In the genomic region with DNA sequence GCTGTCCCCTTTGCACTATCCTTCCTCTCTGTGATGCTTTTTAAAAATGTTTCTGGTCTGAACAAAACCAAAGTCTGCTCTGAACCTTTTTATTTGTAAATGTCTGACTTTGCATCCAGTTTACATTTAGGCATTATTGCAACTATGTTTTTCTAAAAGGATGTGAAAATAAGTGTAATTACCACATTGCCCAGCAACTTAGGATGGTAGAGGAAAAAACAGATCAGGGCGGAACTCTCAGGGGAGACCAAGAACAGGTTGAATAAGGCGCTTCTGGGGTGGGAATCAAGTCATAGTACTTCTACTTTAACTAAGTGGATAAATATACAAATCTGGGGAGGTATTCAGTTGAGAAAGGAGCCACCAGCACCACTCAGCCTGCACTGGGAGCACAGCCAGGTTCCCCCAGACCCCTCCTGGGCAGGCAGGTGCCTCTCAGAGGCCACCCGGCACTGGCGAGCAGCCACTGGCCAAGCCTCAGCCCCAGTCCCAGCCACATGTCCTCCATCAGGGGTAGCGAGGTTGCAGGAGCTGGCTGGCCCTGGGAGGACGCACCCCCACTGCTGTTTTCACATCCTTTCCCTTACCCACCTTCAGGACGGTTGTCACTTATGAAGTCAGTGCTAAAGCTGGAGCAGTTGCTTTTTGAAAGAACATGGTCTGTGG, we compare ENCODE assay signal across 10 cellular contexts. TPM values are rescaled to one million over a fixed set of nuclear protein-coding genes. Genes with fewer than 3 reads are reported as not detected.
A peak's percentile ranks its signal among the peaks of the same experiment; 100 is the strongest.
DNase-seq lines count a peak whose midpoint lies in the region; ATAC-seq and TF ChIP-seq lines count a peak whose summit lies in the region.
"Had no signal": no experiment of that assay in that cellular context is flagged by ENCODE, and none has a peak within 500 bp of the region (broad histone marks: within the 10 kb centered on the region; RNA-seq: fewer than 3 reads in every experiment).

No MANE protein-coding gene starts in this region.

- peak; percentile 67 for DNase-seq in OCI-LY7 (ENCODE audit: low spot score)
- peak in 1 of 9 donors; percentile 15 for DNase-seq in naive thymus-derived CD4-positive, alpha-beta T cell
- no peak for DNase-seq in endothelial cell (ENCODE audit: low spot score)
- no peak for DNase-seq in left colon
- DNase-seq in WTC11 (ENCODE audit: low spot score), result no peak
- DNase-seq: activated naive CD8-positive, alpha-beta T cell treated with anti-CD3 and anti-CD28 coated beads, Interleukin-2, amount 50 U/mL, for 24 hours; stimulated activated CD4-positive, alpha-beta T cell treated with anti-CD3 and anti-CD28 coated beads, Interleukin-12 subunit alpha, Interleukin-12 subunit beta, amount 100 ng/mL, for 4 hours had no signal

- intact Hi-C loops in OCI-LY7 (cut with micrococcal nuclease; ENCODE audit: unreplicated experiment) (no loop called here), left colon (cut with DNase I, micrococcal nuclease) (no loop called here)
- intact Hi-C loops in naive thymus-derived CD4-positive, alpha-beta T cell (cut with micrococcal nuclease), result no loop called here

- peaks cover 43% of the 10 kb centered on the region for H3K4me1 ChIP-seq in OCI-LY7 (ENCODE audit: insufficient read depth, low read length, poor library complexity, severe bottlenecking)
- H3K4me1 ChIP-seq in naive thymus-derived CD4-positive, alpha-beta T cell (ENCODE audit: control insufficient read depth in 2 of 2, insufficient read depth in 2 of 2, low read length in 2 of 2), result no peaks in the 10 kb centered on the region

- no peaks in the 10 kb centered on the region for H3K9me3 ChIP-seq in OCI-LY7 (ENCODE audit: low read length)
- no peaks in the 10 kb centered on the region for H3K9me3 ChIP-seq in naive thymus-derived CD4-positive, alpha-beta T cell (ENCODE audit: control insufficient read depth in 2 of 3, low read length in 3 of 3)

- H3K36me3 Mint-ChIP-seq in naive thymus-derived CD4-positive, alpha-beta T cell, result no peaks in the 10 kb centered on the region
- no peaks in the 10 kb centered on the region for H3K36me3 Mint-ChIP-seq in endothelial cell (ENCODE audit: low read depth, unreplicated experiment)
- H3K36me3 Mint-ChIP-seq in WTC11, result no peaks in the 10 kb centered on the region

- CTCF ChIA-PET in OCI-LY7 (lab: Charles Lee; ENCODE audit: unreplicated experiment), result no interaction called here
- CTCF ChIA-PET in naive thymus-derived CD4-positive, alpha-beta T cell (lab: Charles Lee), result no interaction called here
- CTCF ChIA-PET in WTC11 (lab: Charles Lee), result no interaction called here

- peak overlapping the region; percentile 49 for H3K4me3 ChIP-seq in OCI-LY7 (ENCODE audit: low read depth, low read length, poor library complexity, severe bottlenecking)
- H3K4me3 ChIP-seq in naive thymus-derived CD4-positive, alpha-beta T cell (ENCODE audit: low read length), result no peak overlapping the region

- no peaks in the 10 kb centered on the region for H3K9me3 Mint-ChIP-seq in naive thymus-derived CD4-positive, alpha-beta T cell
- no peaks in the 10 kb centered on the region for H3K9me3 Mint-ChIP-seq in endothelial cell (ENCODE audit: unreplicated experiment)
- H3K9me3 Mint-ChIP-seq in WTC11, result no peaks in the 10 kb centered on the region
- H3K9me3 Mint-ChIP-seq: activated naive CD8-positive, alpha-beta T cell treated with anti-CD3 and anti-CD28 coated beads, Interleukin-2, amount 50 U/mL, for 24 hours; stimulated activated naive CD8-positive, alpha-beta T cell treated with anti-CD3 and anti-CD28 coated beads, Interleukin-15, Interleukin-2, amounts not matched to agents 100 ng/mL and 50 ng/mL, for 24 hours had no signal

- no peaks in the 10 kb centered on the region for H4K20me1 ChIP-seq in OCI-LY7 (ENCODE audit: insufficient read depth, low read length)

- H3K79me2 ChIP-seq in OCI-LY7 (ENCODE audit: insufficient read depth, low read depth, low read length), result no peaks in the 10 kb centered on the region

- H3K27ac ChIP-seq in OCI-LY7 (ENCODE audit: low read depth, low read length, poor library complexity, severe bottlenecking), result peak overlapping the region; percentile 62
- H3K27ac ChIP-seq in naive thymus-derived CD4-positive, alpha-beta T cell (ENCODE audit: low read depth, low read length), result no peak overlapping the region

- POLR2A ChIA-PET in OCI-LY7 (lab: Charles Lee), result no interaction called here
- POLR2A ChIA-PET in naive thymus-derived CD4-positive, alpha-beta T cell (lab: Charles Lee), result interaction anchor here (0.5 kb wide), 1 partner anchor 274 kb away, joined by 3 read pairs; no protein-coding TSS in a partner anchor
- POLR2A ChIA-PET in WTC11 (lab: Charles Lee), result no interaction called here

- H3K4me1 Mint-ChIP-seq in naive thymus-derived CD4-positive, alpha-beta T cell, result peaks cover 0 to 79% (median 4%) of the 10 kb centered on the region in 7 donors
- H3K4me1 Mint-ChIP-seq in endothelial cell (ENCODE audit: unreplicated experiment), result no peaks in the 10 kb centered on the region
- H3K4me1 Mint-ChIP-seq in WTC11, result peaks cover 4% of the 10 kb centered on the region; the same call in 1 of the 2 replicates

- H3K4me3 Mint-ChIP-seq in naive thymus-derived CD4-positive, alpha-beta T cell, result peak overlapping the region in 1 of 10 donors; percentile 69
- H3K4me3 Mint-ChIP-seq in endothelial cell (ENCODE audit: unreplicated experiment) (no peak overlapping the region), WTC11 (no peak overlapping the region)
- H3K4me3 Mint-ChIP-seq: activated naive CD8-positive, alpha-beta T cell treated with anti-CD3 and anti-CD28 coated beads, Interleukin-2, amount 50 U/mL, for 24 hours; stimulated activated naive CD8-positive, alpha-beta T cell treated with anti-CD3 and anti-CD28 coated beads, Interleukin-15, Interleukin-2, amounts not matched to agents 100 ng/mL and 50 ng/mL, for 24 hours had no signal

- H3K4me2 ChIP-seq in OCI-LY7 (ENCODE audit: low read length), result peak overlapping the region; percentile 77

- ATAC-seq in GM18511 (IDR thresholded peaks at IDR 0.05; ENCODE audit: unreplicated experiment) (peak; percentile 52), GM21619 (IDR thresholded peaks at IDR 0.05; ENCODE audit: unreplicated experiment) (peak; percentile 40), left colon (no peak), WTC11 (no peak)
- ATAC-seq in naive thymus-derived CD4-positive, alpha-beta T cell, result peak; percentile 41
- ATAC-seq: activated naive CD8-positive, alpha-beta T cell treated with anti-CD3 and anti-CD28 coated beads, Interleukin-2, amount 50 U/mL, for 24 hours had no signal

- H2AFZ ChIP-seq in OCI-LY7 (ENCODE audit: low read length), result peak overlapping the region; percentile 54

- H3K27me3 ChIP-seq in naive thymus-derived CD4-positive, alpha-beta T cell (ENCODE audit: control insufficient read depth in 2 of 2, insufficient read depth in 2 of 2, low read length in 2 of 2), result no peaks in the 10 kb centered on the region

- H3K9me2 ChIP-seq in OCI-LY7 (ENCODE audit: insufficient read depth, low read length), result no peaks in the 10 kb centered on the region

- H3K27me3 Mint-ChIP-seq in naive thymus-derived CD4-positive, alpha-beta T cell, result no peaks in the 10 kb centered on the region
- H3K27me3 Mint-ChIP-seq in endothelial cell (ENCODE audit: unreplicated experiment), result peaks cover 5% of the 10 kb centered on the region
- no peaks in the 10 kb centered on the region for H3K27me3 Mint-ChIP-seq in WTC11 (ENCODE audit: low read depth)
- H3K27me3 Mint-ChIP-seq: activated naive CD8-positive, alpha-beta T cell treated with anti-CD3 and anti-CD28 coated beads, Interleukin-2, amount 50 U/mL, for 24 hours; stimulated activated naive CD8-positive, alpha-beta T cell treated with anti-CD3 and anti-CD28 coated beads, Interleukin-15, Interleukin-2, amounts not matched to agents 100 ng/mL and 50 ng/mL, for 24 hours had no signal

- no peaks in the 10 kb centered on the region for H3K36me3 ChIP-seq in OCI-LY7 (ENCODE audit: insufficient read depth, low read length)
- H3K36me3 ChIP-seq in naive thymus-derived CD4-positive, alpha-beta T cell (ENCODE audit: control insufficient read depth in 2 of 3, insufficient read depth in 3 of 3, low read length in 3 of 3), result no peaks in the 10 kb centered on the region

- no TSS peak for BruUV-seq in OCI-LY7 (replicated peaks; lab: Mats Ljungman, UMichigan)

- H3K27ac Mint-ChIP-seq in naive thymus-derived CD4-positive, alpha-beta T cell, result peak overlapping the region in 1 of 9 donors; percentile 92
- H3K27ac Mint-ChIP-seq in endothelial cell (ENCODE audit: unreplicated experiment), result no peak overlapping the region
- no peak overlapping the region for H3K27ac Mint-ChIP-seq in WTC11
- H3K27ac Mint-ChIP-seq: activated naive CD8-positive, alpha-beta T cell treated with anti-CD3 and anti-CD28 coated beads, Interleukin-2, amount 50 U/mL, for 24 hours; stimulated activated naive CD8-positive, alpha-beta T cell treated with anti-CD3 and anti-CD28 coated beads, Interleukin-15, Interleukin-2, amounts not matched to agents 100 ng/mL and 50 ng/mL, for 24 hours had no signal

- TF ChIP-seq CTCF in OCI-LY7 (conservative IDR thresholded peaks at IDR 0.05; ENCODE audit: low read length) (no peak), endothelial cell (IDR thresholded peaks at IDR 0.05; ENCODE audit: unreplicated experiment) (no peak), WTC11 (IDR thresholded peaks at IDR 0.05) (no peak)

TF ChIP-seq in WTC11, 78 proteins besides CTCF, POLR2A, EP300 and RAD21 (continues in another document):
- no peak for TF ChIP-seq CREB1 (CRISPR knock-in tag; IDR thresholded peaks at IDR 0.05)

RNA-seq across cellular contexts. Expression of a gene that starts 11.4 kb away (rescaled TPM):
- total RNA-seq in OCI-LY7 (2014; rRNA removed; shearing (Covaris generic)), result 13.2 and 16.7 TPM in 2 replicates
- total RNA-seq in OCI-LY7 (2022), result 33.6 and 38.8 TPM in 2 replicates
- 10 to 100 TPM; 47.3 to 57.5 (median 52.3) TPM for total RNA-seq in naive thymus-derived CD4-positive, alpha-beta T cell
- 10 to 100 TPM; 19.0 to 23.0 TPM for polyA plus RNA-seq in naive thymus-derived CD4-positive, alpha-beta T cell
- total RNA-seq in endothelial cell (ENCODE audit: unreplicated experiment), result 3.8 TPM
- total RNA-seq in left colon, result 1 to 10 TPM; 4.7 to 6.7 TPM
- total RNA-seq in WTC11 (2021), result 5.1 to 5.7 TPM (median 5.2 TPM) in 3 replicates

RNA-seq across cellular contexts. Expression of a gene that starts 50.0 kb away (rescaled TPM):
- total RNA-seq in OCI-LY7 (2014; rRNA removed; shearing (Covaris generic)), result 0.05 TPM in 1 of 2 replicates, not detected in the other
- total RNA-seq in OCI-LY7 (2022) (0.06 TPM in 1 of 2 replicates, not detected in the other), endothelial cell (ENCODE audit: unreplicated experiment) (0.28 TPM), left colon (1 to 10 TPM; 1.5 to 1.6 TPM), WTC11 (2021) (17.8 to 21.4 TPM (median 19.3 TPM) in 3 replicates)
- total RNA-seq in naive thymus-derived CD4-positive, alpha-beta T cell, result under 1 TPM in 3 of 5 experiments, not detected in 2; 0.13 to 0.44 (median 0.20) TPM
- polyA plus RNA-seq in naive thymus-derived CD4-positive, alpha-beta T cell, result not detected

Comparison
In these comparisons a context has a peak if more than half of its experiments do, and no peak if none do; other contexts are left out.
1. ATAC-seq: peak in GM18511 (single experiment), GM21619 (single experiment) and naive thymus-derived CD4-positive, alpha-beta T cell (single experiment); none in left colon (single experiment) and WTC11 (single experiment).